Comparison of ENCODE assay signal across 1 cellular context in the genomic region with DNA sequence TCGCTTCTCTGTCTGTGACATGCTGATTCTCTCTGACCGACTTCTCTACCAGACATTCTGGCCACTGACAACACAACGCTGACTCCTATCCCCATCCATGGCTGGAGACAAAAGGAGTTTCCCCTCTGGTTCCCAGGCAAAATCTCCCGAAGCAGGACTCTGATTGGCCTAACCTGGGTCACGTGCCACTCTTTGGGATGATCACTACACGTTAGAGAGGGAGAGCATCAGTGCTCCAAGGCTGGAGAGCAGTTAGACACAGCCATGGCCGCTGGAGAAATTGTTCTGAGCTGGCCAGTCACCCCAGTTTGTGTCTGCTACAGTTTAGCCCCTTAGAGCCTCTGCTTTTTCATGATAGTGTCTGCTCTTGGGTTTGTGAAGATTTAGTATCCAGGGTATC.
A peak's percentile ranks its signal among the peaks of the same experiment; 100 is the strongest.
TF ChIP-seq lines count a peak whose summit lies in the region.

No MANE protein-coding gene starts in this region.

TF ChIP-seq in K562, 482 proteins besides CTCF, POLR2A, EP300 and RAD21 (continued from another document):
- TF ChIP-seq, protein P1, sequence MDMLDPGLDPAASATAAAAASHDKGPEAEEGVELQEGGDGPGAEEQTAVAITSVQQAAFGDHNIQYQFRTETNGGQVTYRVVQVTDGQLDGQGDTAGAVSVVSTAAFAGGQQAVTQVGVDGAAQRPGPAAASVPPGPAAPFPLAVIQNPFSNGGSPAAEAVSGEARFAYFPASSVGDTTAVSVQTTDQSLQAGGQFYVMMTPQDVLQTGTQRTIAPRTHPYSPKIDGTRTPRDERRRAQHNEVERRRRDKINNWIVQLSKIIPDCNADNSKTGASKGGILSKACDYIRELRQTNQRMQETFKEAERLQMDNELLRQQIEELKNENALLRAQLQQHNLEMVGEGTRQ (CRISPR knock-in tag; IDR thresholded peaks at IDR 0.05): peak; percentile 54
- peak; percentile 70; the same call in 1 of the 2 replicates for TF ChIP-seq ZKSCAN1 (IDR thresholded peaks at IDR 0.05; ENCODE audit: low read depth, low read length)
